Comparison of ENCODE assay signal across 13 cellular contexts in genomic region chr16:67312450-67313118, GRCh38. TPM values are rescaled to one million over a fixed set of nuclear protein-coding genes. Genes with fewer than 3 reads are reported as not detected.
DNase-seq lines count a peak whose midpoint lies in the region; ATAC-seq, FAIRE-seq and TF ChIP-seq lines count a peak whose summit lies in the region.
"Had no signal": no experiment of that assay in that cellular context is flagged by ENCODE, and none has a peak within 500 bp of the region (broad histone marks: within the 10 kb centered on the region; RNA-seq: fewer than 3 reads in every experiment).

No MANE protein-coding gene starts in this region.

- H3K4me2 ChIP-seq in HepG2 (ENCODE audit: low read depth, low read length) = no peak overlapping the region

- H4K20me1 ChIP-seq in HepG2 (ENCODE audit: insufficient read depth, low read length) = no peaks in the 10 kb centered on the region
- H4K20me1 ChIP-seq: BLaER1 treated with 17β-estradiol and CSF1 and Interleukin-3, amounts not matched to agents 10 nM and 100 nM had no signal

- H3K27me3 ChIP-seq in HepG2 (ENCODE audit: control insufficient read depth in 1 of 2, insufficient read depth in 2 of 2, low read length in 2 of 2) = peaks cover 2 to 28% of the 10 kb centered on the region in 2 experiments; a peak in 3 of 5 replicates
- H3K27me3 ChIP-seq: BLaER1 treated with 17β-estradiol and CSF1 and Interleukin-3, amounts not matched to agents 10 nM and 100 nM; tibial nerve had no signal

- CTCF ChIA-PET in HepG2 (lab: Yijun Ruan, JAX; ENCODE audit: low intra/inter-chr PET ratio, low total read pairs) = no interaction called here

- no peaks in the 10 kb centered on the region for H3K79me2 ChIP-seq in HepG2 (ENCODE audit: insufficient read depth, low read length)

- TF ChIP-seq EP300 in HepG2 (IDR thresholded peaks at IDR 0.05; ENCODE audit: low read depth in 2 of 2, low read length in 2 of 2) = no peak
- TF ChIP-seq EP300 in HepG2 (CRISPR knock-in tag; IDR thresholded peaks at IDR 0.05; ENCODE audit: borderline replicate concordance) = no peak

- peak overlapping the region; percentile 42 to 75 for H3K27ac Mint-ChIP-seq in natural killer cell treated with Interleukin-12 subunit alpha and Interleukin-12 subunit beta and Interleukin-15 and Interleukin-18, amount 100 ng/mL, for 72 hours
- no peak overlapping the region for H3K27ac Mint-ChIP-seq in natural killer cell
- peak overlapping the region; percentile 95 for H3K27ac Mint-ChIP-seq in activated naive CD8-positive, alpha-beta T cell treated with anti-CD3 and anti-CD28 coated beads, Interleukin-2, amount 50 U/mL, for 24 hours

- no peak for FAIRE-seq in HepG2 (lab: Jason Lieb, UNC)
- FAIRE-seq: H1 had no signal

- TF ChIP-seq POLR2A in HepG2 (IDR thresholded peaks at IDR 0.05; ENCODE audit: insufficient read depth in 1 of 2, low read depth in 2 of 2, low read length in 2 of 2) = no peak

- TF ChIP-seq CTCF in natural killer cell (IDR thresholded peaks at IDR 0.05) = no peak
- TF ChIP-seq CTCF in HepG2 (CRISPR knock-in tag; IDR thresholded peaks at IDR 0.05) = no peak

- H3K36me3 Mint-ChIP-seq in natural killer cell treated with Interleukin-12 subunit alpha and Interleukin-12 subunit beta and Interleukin-15 and Interleukin-18, amount 100 ng/mL, for 72 hours = no peaks in the 10 kb centered on the region
- H3K36me3 Mint-ChIP-seq in natural killer cell = no peaks in the 10 kb centered on the region
- peaks cover 2% of the 10 kb centered on the region for H3K36me3 Mint-ChIP-seq in activated naive CD8-positive, alpha-beta T cell treated with anti-CD3 and anti-CD28 coated beads, Interleukin-2, amount 50 U/mL, for 24 hours (ENCODE audit: low read depth)

- H3K9ac ChIP-seq in HepG2 (ENCODE audit: insufficient read depth, low read depth, low read length) = no peak overlapping the region
- H3K9ac ChIP-seq: BLaER1 treated with 17β-estradiol and CSF1 and Interleukin-3, amounts not matched to agents 10 nM and 100 nM had no signal

- peaks cover 0 to 3% of the 10 kb centered on the region in 2 donors for H3K27me3 Mint-ChIP-seq in natural killer cell treated with Interleukin-12 subunit alpha and Interleukin-12 subunit beta and Interleukin-15 and Interleukin-18, amount 100 ng/mL, for 72 hours
- H3K27me3 Mint-ChIP-seq in natural killer cell (ENCODE audit: low read depth in 2 of 2) = no peaks in the 10 kb centered on the region
- peaks cover 7% of the 10 kb centered on the region for H3K27me3 Mint-ChIP-seq in activated naive CD8-positive, alpha-beta T cell treated with anti-CD3 and anti-CD28 coated beads, Interleukin-2, amount 50 U/mL, for 24 hours

- POLR2A ChIA-PET in HepG2 (lab: Yijun Ruan, JAX) = no interaction called here

- no peaks in the 10 kb centered on the region for H3K9me3 Mint-ChIP-seq in natural killer cell treated with Interleukin-12 subunit alpha and Interleukin-12 subunit beta and Interleukin-15 and Interleukin-18, amount 100 ng/mL, for 72 hours
- H3K9me3 Mint-ChIP-seq in natural killer cell = no peaks in the 10 kb centered on the region
- no peaks in the 10 kb centered on the region for H3K9me3 Mint-ChIP-seq in activated naive CD8-positive, alpha-beta T cell treated with anti-CD3 and anti-CD28 coated beads, Interleukin-2, amount 50 U/mL, for 24 hours

- no TSS peak for BruUV-seq in HepG2 (replicated peaks; lab: Mats Ljungman, UMichigan)

- H3K4me3 Mint-ChIP-seq in natural killer cell treated with Interleukin-12 subunit alpha and Interleukin-12 subunit beta and Interleukin-15 and Interleukin-18, amount 100 ng/mL, for 72 hours = peak overlapping the region; percentile 60
- no peak overlapping the region for H3K4me3 Mint-ChIP-seq in natural killer cell
- peak overlapping the region; percentile 7 for H3K4me3 Mint-ChIP-seq in activated naive CD8-positive, alpha-beta T cell treated with anti-CD3 and anti-CD28 coated beads, Interleukin-2, amount 50 U/mL, for 24 hours

- intact Hi-C loops in natural killer cell (cut with micrococcal nuclease) = no loop called here
- intact Hi-C loops in HepG2 (cut with micrococcal nuclease; ENCODE audit: unreplicated experiment) = no loop called here

- no peak for TF ChIP-seq RAD21 in HepG2 (CRISPR knock-in tag; IDR thresholded peaks at IDR 0.05)

- H3K27ac ChIP-seq in HepG2 (ENCODE audit: extremely low read length, insufficient read depth, low read length) (no peak overlapping the region), substantia nigra (ENCODE audit: low read depth, low read length, poor library complexity, severe bottlenecking) (no peak overlapping the region)
- H3K27ac ChIP-seq: BLaER1 treated with 17β-estradiol and CSF1 and Interleukin-3, amounts not matched to agents 10 nM and 100 nM had no signal

- no peak for DNase-seq in natural killer cell treated with Interleukin-12 subunit alpha and Interleukin-12 subunit beta and Interleukin-15 and Interleukin-18, amount 100 ng/mL, for 72 hours (ENCODE audit: low spot score)
- DNase-seq in natural killer cell (no peak), HepG2 (ENCODE audit: low spot score) (no peak), DMS 273 treated with DMSO at 0.1 percent for 48 hours (lab: John Stamatoyannopoulos, UW) (no peak), substantia nigra (lab: John Stamatoyannopoulos, UW) (no peak)
- DNase-seq in activated naive CD8-positive, alpha-beta T cell treated with anti-CD3 and anti-CD28 coated beads, Interleukin-2, amount 50 U/mL, for 24 hours = no peak
- DNase-seq: left ventricle myocardium superior had no signal

- in situ Hi-C loops in HepG2 (cut with HindIII; ENCODE audit: extremely low pct_ligation_motif_present, low pct_unique_long_range_greater_than_20kb) = no loop called here

- no peaks in the 10 kb centered on the region for H3K9me3 ChIP-seq in HepG2 (ENCODE audit: low read length)
- H3K9me3 ChIP-seq: BLaER1 treated with 17β-estradiol and CSF1 and Interleukin-3, amounts not matched to agents 10 nM and 100 nM; tibial nerve had no signal

- H3K4me1 ChIP-seq in HepG2 (ENCODE audit: insufficient read depth, low read length) = peaks cover 18% of the 10 kb centered on the region; the same call in 1 of the 2 replicates
- H3K4me1 ChIP-seq: tibial nerve had no signal

- WGBS in HepG2 (ENCODE audit: low lambda C conversion rate) = 89% methylated on average over 2 of the region's 2 CpGs

- H3K4me1 Mint-ChIP-seq in natural killer cell treated with Interleukin-12 subunit alpha and Interleukin-12 subunit beta and Interleukin-15 and Interleukin-18, amount 100 ng/mL, for 72 hours (ENCODE audit: low read depth in 2 of 2) = peaks cover 14 to 20% of the 10 kb centered on the region in 2 donors
- no peaks in the 10 kb centered on the region for H3K4me1 Mint-ChIP-seq in natural killer cell
- H3K4me1 Mint-ChIP-seq in activated naive CD8-positive, alpha-beta T cell treated with anti-CD3 and anti-CD28 coated beads, Interleukin-2, amount 50 U/mL, for 24 hours = peaks cover 44% of the 10 kb centered on the region

- no peak overlapping the region for H2AFZ ChIP-seq in HepG2 (ENCODE audit: low read length)

- no peaks in the 10 kb centered on the region for H3K36me3 ChIP-seq in HepG2 (replicated peaks in 1 of 2; ENCODE audit: control insufficient read depth in 1 of 2, insufficient read depth in 2 of 2, low read length in 2 of 2)
- H3K36me3 ChIP-seq: BLaER1 treated with 17β-estradiol and CSF1 and Interleukin-3, amounts not matched to agents 10 nM and 100 nM; tibial nerve had no signal

- no peak overlapping the region for H3K4me3 ChIP-seq in HepG2 (replicated peaks in 1 of 3; ENCODE audit: insufficient read depth in 1 of 3, low read depth in 2 of 3, low read length in 3 of 3)
- H3K4me3 ChIP-seq: BLaER1 treated with 17β-estradiol and CSF1 and Interleukin-3, amounts not matched to agents 10 nM and 100 nM; tibial nerve had no signal

- no peak for ATAC-seq in natural killer cell treated with Interleukin-12 subunit alpha and Interleukin-12 subunit beta and Interleukin-15 and Interleukin-18, amount 100 ng/mL, for 72 hours
- no peak for ATAC-seq in natural killer cell
- ATAC-seq in activated naive CD8-positive, alpha-beta T cell treated with anti-CD3 and anti-CD28 coated beads, Interleukin-2, amount 50 U/mL, for 24 hours = no peak
- ATAC-seq in HepG2 = peak; percentile 30; the same call in 1 of the 3 replicates
- no peak for ATAC-seq in HG03108 (IDR thresholded peaks at IDR 0.05; ENCODE audit: unreplicated experiment)
- no peak for ATAC-seq in GM21619 (IDR thresholded peaks at IDR 0.05; ENCODE audit: unreplicated experiment)

RNA-seq across cellular contexts. Expression of gene KCTD19, which starts 14.0 kb away (rescaled TPM):
- total RNA-seq in natural killer cell treated with Interleukin-12 subunit alpha and Interleukin-12 subunit beta and Interleukin-15 and Interleukin-18, amount 100 ng/mL, for 72 hours = under 1 TPM in 1 of 2 donors, not detected in 1; 0.67 TPM
- total RNA-seq in natural killer cell = not detected
- not detected in 2 replicates for total RNA-seq in HepG2 (2016; rRNA removed; fragmentation: Illumina TruSeq; extraction: Trizol)
- total RNA-seq in HepG2 (2016; cell fraction: cytosol; rRNA removed; fragmentation: Illumina TruSeq; extraction: Trizol; ENCODE audit: low read depth) = 0.10 TPM in 1 of 2 replicates, not detected in the other
- not detected in 2 replicates for total RNA-seq in HepG2 (2016; cell fraction: insoluble cytoplasmic fraction; rRNA removed; fragmentation: Illumina TruSeq; extraction: Trizol)
- 0.21 TPM in 1 of 2 replicates, not detected in the other for total RNA-seq in HepG2 (2016; cell fraction: membrane; rRNA removed; fragmentation: Illumina TruSeq; extraction: Trizol)
- not detected in 2 replicates for total RNA-seq in HepG2 (2016; cell fraction: nucleus; rRNA removed; fragmentation: Illumina TruSeq; extraction: Trizol)
- 0.16 TPM in 1 of 2 replicates, not detected in the other for polyA plus RNA-seq in HepG2 (2011; rRNA removed)
- polyA plus RNA-seq in HepG2 (2011; cell fraction: cytosol; rRNA removed) = not detected in 2 replicates
- 0.13 and 0.21 TPM in 2 replicates for polyA plus RNA-seq in HepG2 (2011; cell fraction: nucleus; rRNA removed)
- 0.04 and 0.20 TPM in 2 replicates for polyA plus RNA-seq in HepG2 (2012)
- not detected in 2 replicates for polyA plus RNA-seq in HepG2 (2016; cell fraction: cytosol; fragmentation: Illumina TruSeq; extraction: Trizol; ENCODE audit: low read depth)
- not detected in 2 replicates for polyA plus RNA-seq in HepG2 (2016; cell fraction: insoluble cytoplasmic fraction; fragmentation: Illumina TruSeq; extraction: Trizol; ENCODE audit: low read depth)
- polyA plus RNA-seq in HepG2 (2016; cell fraction: membrane; fragmentation: Illumina TruSeq; extraction: Trizol; ENCODE audit: low read depth) = not detected in 2 replicates
- polyA plus RNA-seq in HepG2 (2016; cell fraction: nucleus; fragmentation: Illumina TruSeq; extraction: Trizol; ENCODE audit: insufficient read depth, low read depth) = not detected in 2 replicates
- 0.72 TPM in 1 of 2 replicates, not detected in the other for polyA minus RNA-seq in HepG2 (2011; rRNA and poly(A)+ RNA removed; ENCODE audit: low replicate concordance)
- polyA minus RNA-seq in HepG2 (2011; cell fraction: cytosol; rRNA and poly(A)+ RNA removed) = not detected in 2 replicates
- polyA minus RNA-seq in HepG2 (2011; cell fraction: nucleus; rRNA and poly(A)+ RNA removed) = 0.12 and 0.13 TPM in 2 replicates
- total RNA-seq: left ventricle myocardium superior had no signal

RNA-seq across cellular contexts. Expression of gene LRRC36, which starts 14.0 kb away (rescaled TPM):
- total RNA-seq in natural killer cell treated with Interleukin-12 subunit alpha and Interleukin-12 subunit beta and Interleukin-15 and Interleukin-18, amount 100 ng/mL, for 72 hours = under 1 TPM in 1 of 2 donors, not detected in 1; 0.61 TPM
- not detected for total RNA-seq in natural killer cell
- total RNA-seq in HepG2 (2016; rRNA removed; fragmentation: Illumina TruSeq; extraction: Trizol) = 0.13 and 0.15 TPM in 2 replicates
- total RNA-seq in HepG2 (2016; cell fraction: cytosol; rRNA removed; fragmentation: Illumina TruSeq; extraction: Trizol; ENCODE audit: low read depth) = 0.71 and 0.79 TPM in 2 replicates
- 0.06 TPM in 1 of 2 replicates, not detected in the other for total RNA-seq in HepG2 (2016; cell fraction: insoluble cytoplasmic fraction; rRNA removed; fragmentation: Illumina TruSeq; extraction: Trizol)
- 0.15 and 0.21 TPM in 2 replicates for total RNA-seq in HepG2 (2016; cell fraction: membrane; rRNA removed; fragmentation: Illumina TruSeq; extraction: Trizol)
- total RNA-seq in HepG2 (2016; cell fraction: nucleus; rRNA removed; fragmentation: Illumina TruSeq; extraction: Trizol) = not detected in 2 replicates
- polyA plus RNA-seq in HepG2 (2011; rRNA removed) = 0.12 and 0.16 TPM in 2 replicates
- 0.08 and 0.10 TPM in 2 replicates for polyA plus RNA-seq in HepG2 (2011; cell fraction: cytosol; rRNA removed)
- polyA plus RNA-seq in HepG2 (2011; cell fraction: nucleus; rRNA removed) = 0.21 and 0.24 TPM in 2 replicates
- 0.19 and 0.27 TPM in 2 replicates for polyA plus RNA-seq in HepG2 (2012)
- 0.07 and 0.11 TPM in 2 replicates for polyA plus RNA-seq in HepG2 (2016; cell fraction: cytosol; fragmentation: Illumina TruSeq; extraction: Trizol; ENCODE audit: low read depth)
- polyA plus RNA-seq in HepG2 (2016; cell fraction: insoluble cytoplasmic fraction; fragmentation: Illumina TruSeq; extraction: Trizol; ENCODE audit: low read depth) = 0.14 TPM in 1 of 2 replicates, not detected in the other
- not detected in 2 replicates for polyA plus RNA-seq in HepG2 (2016; cell fraction: membrane; fragmentation: Illumina TruSeq; extraction: Trizol; ENCODE audit: low read depth)
- 0.59 TPM in 1 of 2 replicates, not detected in the other for polyA plus RNA-seq in HepG2 (2016; cell fraction: nucleus; fragmentation: Illumina TruSeq; extraction: Trizol; ENCODE audit: insufficient read depth, low read depth)
- not detected in 2 replicates for polyA minus RNA-seq in HepG2 (2011; rRNA and poly(A)+ RNA removed; ENCODE audit: low replicate concordance)
- polyA minus RNA-seq in HepG2 (2011; cell fraction: cytosol; rRNA and poly(A)+ RNA removed) = not detected in 2 replicates
- polyA minus RNA-seq in HepG2 (2011; cell fraction: nucleus; rRNA and poly(A)+ RNA removed) = not detected in 2 replicates
- total RNA-seq: dermis blood vessel endothelial cell, H1, left ventricle myocardium superior had no signal

RNA-seq across cellular contexts. Expression of gene PLEKHG4, which starts 33.3 kb away (rescaled TPM):
- 1 to 10 TPM; 5.8 to 8.7 TPM for total RNA-seq in natural killer cell treated with Interleukin-12 subunit alpha and Interleukin-12 subunit beta and Interleukin-15 and Interleukin-18, amount 100 ng/mL, for 72 hours
- total RNA-seq in natural killer cell (10 to 100 TPM in 1 of 3 donors, 1 to 10 TPM in 2; 6.8 to 14.7 (median 8.5) TPM), HepG2 (2016; rRNA removed; fragmentation: Illumina TruSeq; extraction: Trizol) (9.0 and 13.6 TPM in 2 replicates)
- 1.0 and 1.9 TPM in 2 replicates for total RNA-seq in HepG2 (2016; cell fraction: cytosol; rRNA removed; fragmentation: Illumina TruSeq; extraction: Trizol; ENCODE audit: low read depth)
- total RNA-seq in HepG2 (2016; cell fraction: insoluble cytoplasmic fraction; rRNA removed; fragmentation: Illumina TruSeq; extraction: Trizol) = 8.8 and 11.1 TPM in 2 replicates
- 2.5 and 2.8 TPM in 2 replicates for total RNA-seq in HepG2 (2016; cell fraction: membrane; rRNA removed; fragmentation: Illumina TruSeq; extraction: Trizol)
- 13.6 and 15.4 TPM in 2 replicates for total RNA-seq in HepG2 (2016; cell fraction: nucleus; rRNA removed; fragmentation: Illumina TruSeq; extraction: Trizol)
- 7.1 and 13.6 TPM in 2 replicates for polyA plus RNA-seq in HepG2 (2011; rRNA removed)
- 3.8 and 5.1 TPM in 2 replicates for polyA plus RNA-seq in HepG2 (2011; cell fraction: cytosol; rRNA removed)
- 65.5 and 71.7 TPM in 2 replicates for polyA plus RNA-seq in HepG2 (2011; cell fraction: nucleus; rRNA removed)
- 4.8 and 7.4 TPM in 2 replicates for polyA plus RNA-seq in HepG2 (2012)
- 0.52 and 0.53 TPM in 2 replicates for polyA plus RNA-seq in HepG2 (2016; cell fraction: cytosol; fragmentation: Illumina TruSeq; extraction: Trizol; ENCODE audit: low read depth)
- 5.8 and 6.5 TPM in 2 replicates for polyA plus RNA-seq in HepG2 (2016; cell fraction: insoluble cytoplasmic fraction; fragmentation: Illumina TruSeq; extraction: Trizol; ENCODE audit: low read depth)
- 1.3 TPM in 2 replicates for polyA plus RNA-seq in HepG2 (2016; cell fraction: membrane; fragmentation: Illumina TruSeq; extraction: Trizol; ENCODE audit: low read depth)
- 33.1 and 40.1 TPM in 2 replicates for polyA plus RNA-seq in HepG2 (2016; cell fraction: nucleus; fragmentation: Illumina TruSeq; extraction: Trizol; ENCODE audit: insufficient read depth, low read depth)
- 17.3 and 27.5 TPM in 2 replicates for polyA minus RNA-seq in HepG2 (2011; rRNA and poly(A)+ RNA removed; ENCODE audit: low replicate concordance)
- 3.0 and 10.6 TPM in 2 replicates for polyA minus RNA-seq in HepG2 (2011; cell fraction: cytosol; rRNA and poly(A)+ RNA removed)
- 8.5 and 10.2 TPM in 2 replicates for polyA minus RNA-seq in HepG2 (2011; cell fraction: nucleus; rRNA and poly(A)+ RNA removed)

Comparison
In these comparisons a context has a peak if more than half of its experiments do, and no peak if none do; other contexts are left out.
1. H3K27ac Mint-ChIP-seq: peak in natural killer cell treated with Interleukin-12 subunit alpha and Interleukin-12 subunit beta and Interleukin-15 and Interleukin-18, amount 100 ng/mL, for 72 hours (2 of 2) and activated naive CD8-positive, alpha-beta T cell treated with anti-CD3 and anti-CD28 coated beads, Interleukin-2, amount 50 U/mL, for 24 hours (single experiment); none in natural killer cell (0 of 2).